ENCODE assay signal across 17 cellular contexts in the genomic region with DNA sequence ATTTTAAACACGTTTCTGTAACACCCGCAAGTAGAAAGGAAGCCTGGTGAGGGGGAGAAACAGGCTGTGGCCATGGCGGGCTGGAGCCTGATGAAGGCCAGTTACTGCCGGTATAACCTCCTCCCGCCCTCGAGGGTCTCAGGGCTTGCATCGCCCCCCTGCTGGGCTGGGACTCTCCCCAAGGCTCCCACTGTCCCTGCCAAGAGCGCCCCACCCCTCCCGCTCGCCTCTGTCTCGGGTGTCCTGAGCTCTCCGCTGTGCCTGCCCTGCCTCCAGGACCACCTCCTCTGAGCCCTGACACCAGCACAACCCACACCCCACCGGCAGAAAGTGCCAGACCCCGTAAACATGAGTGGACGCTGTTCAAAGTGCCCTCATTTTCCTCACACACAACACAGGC. TPM values are rescaled to one million over a fixed set of nuclear protein-coding genes. Genes with fewer than 3 reads are reported as not detected.
DNase-seq lines count a peak whose midpoint lies in the region; ATAC-seq and TF ChIP-seq lines count a peak whose summit lies in the region.
"Had no signal": no experiment of that assay in that cellular context is flagged by ENCODE, and none has a peak within 500 bp of the region (broad histone marks: within the 10 kb centered on the region; RNA-seq: fewer than 3 reads in every experiment).

No MANE protein-coding gene starts in this region.

- no peak for ATAC-seq in activated naive CD8-positive, alpha-beta T cell treated with anti-CD3 and anti-CD28 coated beads, Interleukin-2, amount 50 U/mL, for 24 hours
- ATAC-seq in stimulated activated effector memory CD8-positive, alpha-beta T cell treated with anti-CD3 and anti-CD28 coated beads, Interleukin-12 subunit alpha, Interleukin-12 subunit beta, amount 100 ng/mL, for 72 hours: no peak
- no peak for ATAC-seq in HG03108 (IDR thresholded peaks at IDR 0.05; ENCODE audit: unreplicated experiment)

- no peak overlapping the region for H2BK20ac ChIP-seq in H9 (ENCODE audit: low read depth, low read length, poor library complexity, severe bottlenecking)

- no peak overlapping the region for H2BK15ac ChIP-seq in H9 (ENCODE audit: low read depth, low read length)

- H2AK5ac ChIP-seq in H9 (ENCODE audit: insufficient read length, low read length): no peak overlapping the region

- H4K8ac ChIP-seq in H9 (replicated peaks; ENCODE audit: insufficient read length, low read depth, low read length): no peak overlapping the region

- no peak overlapping the region for H3K23ac ChIP-seq in H9 (ENCODE audit: insufficient read length, low read depth, low read length)

- H3K4me3 Mint-ChIP-seq in activated naive CD8-positive, alpha-beta T cell: peak overlapping the region; percentile 15
- H3K4me3 Mint-ChIP-seq in activated naive CD8-positive, alpha-beta T cell treated with anti-CD3 and anti-CD28 coated beads, Interleukin-2, amount 50 U/mL, for 24 hours: no peak overlapping the region
- H3K4me3 Mint-ChIP-seq in H9 (no peak overlapping the region), endothelial cell (ENCODE audit: unreplicated experiment) (peak overlapping the region; percentile 47)
- no peak overlapping the region for H3K4me3 Mint-ChIP-seq in stimulated activated effector memory CD8-positive, alpha-beta T cell treated with anti-CD3 and anti-CD28 coated beads, Interleukin-12 subunit alpha, Interleukin-12 subunit beta, amount 100 ng/mL, for 72 hours

- H2BK12ac ChIP-seq in H9 (ENCODE audit: insufficient read length, low read depth, low read length): no peak overlapping the region

- no peaks in the 10 kb centered on the region for H4K20me1 ChIP-seq in H9 (ENCODE audit: control insufficient read depth, insufficient read depth, insufficient read length)

- no peaks in the 10 kb centered on the region for H3K27me3 ChIP-seq in H9 (ENCODE audit: insufficient read depth, low read length)

- no peaks in the 10 kb centered on the region for H3K27me3 Mint-ChIP-seq in activated naive CD8-positive, alpha-beta T cell
- no peaks in the 10 kb centered on the region for H3K27me3 Mint-ChIP-seq in activated naive CD8-positive, alpha-beta T cell treated with anti-CD3 and anti-CD28 coated beads, Interleukin-2, amount 50 U/mL, for 24 hours
- H3K27me3 Mint-ChIP-seq in H9 (ENCODE audit: low read depth) (no peaks in the 10 kb centered on the region), endothelial cell (ENCODE audit: unreplicated experiment) (peaks cover 8% of the 10 kb centered on the region)
- H3K27me3 Mint-ChIP-seq: CD8-positive, alpha-beta memory T cell had no signal

- H2BK120ac ChIP-seq in H9 (ENCODE audit: low read depth, low read length, poor library complexity, severe bottlenecking): no peak overlapping the region

- H3K27ac Mint-ChIP-seq in activated naive CD8-positive, alpha-beta T cell: peak overlapping the region; percentile 54
- no peak overlapping the region for H3K27ac Mint-ChIP-seq in activated naive CD8-positive, alpha-beta T cell treated with anti-CD3 and anti-CD28 coated beads, Interleukin-2, amount 50 U/mL, for 24 hours
- H3K27ac Mint-ChIP-seq in H9 (peak overlapping the region; percentile 2 to 91 (median 5); a peak in 4 of 7 replicates), endothelial cell (ENCODE audit: unreplicated experiment) (peak overlapping the region; percentile 55)
- H3K27ac Mint-ChIP-seq in stimulated activated effector memory CD8-positive, alpha-beta T cell treated with anti-CD3 and anti-CD28 coated beads, Interleukin-12 subunit alpha, Interleukin-12 subunit beta, amount 100 ng/mL, for 72 hours: peak overlapping the region; percentile 68

- H3K9me3 Mint-ChIP-seq in activated naive CD8-positive, alpha-beta T cell (ENCODE audit: low read depth): no peaks in the 10 kb centered on the region
- H3K9me3 Mint-ChIP-seq in activated naive CD8-positive, alpha-beta T cell treated with anti-CD3 and anti-CD28 coated beads, Interleukin-2, amount 50 U/mL, for 24 hours: no peaks in the 10 kb centered on the region
- H3K9me3 Mint-ChIP-seq in H9: no peaks in the 10 kb centered on the region
- H3K9me3 Mint-ChIP-seq in endothelial cell (ENCODE audit: unreplicated experiment): no peaks in the 10 kb centered on the region
- no peaks in the 10 kb centered on the region for H3K9me3 Mint-ChIP-seq in stimulated activated effector memory CD8-positive, alpha-beta T cell treated with anti-CD3 and anti-CD28 coated beads, Interleukin-12 subunit alpha, Interleukin-12 subunit beta, amount 100 ng/mL, for 72 hours
- H3K9me3 Mint-ChIP-seq: CD8-positive, alpha-beta memory T cell had no signal

- no peak overlapping the region for H3K18ac ChIP-seq in H9 (ENCODE audit: insufficient read length, low read depth, low read length)

- no peak overlapping the region for H4K5ac ChIP-seq in H9 (ENCODE audit: insufficient read length, low read depth, low read length)

- H3K23me2 ChIP-seq in H9 (ENCODE audit: insufficient read length, low read depth, low read length, poor library complexity, severe bottlenecking): no peaks in the 10 kb centered on the region

- no peaks in the 10 kb centered on the region for H3K4me1 ChIP-seq in H9 (ENCODE audit: insufficient read depth, low read length)

- peaks cover 41% of the 10 kb centered on the region for H3K4me1 Mint-ChIP-seq in activated naive CD8-positive, alpha-beta T cell (ENCODE audit: low read depth)
- H3K4me1 Mint-ChIP-seq in activated naive CD8-positive, alpha-beta T cell treated with anti-CD3 and anti-CD28 coated beads, Interleukin-2, amount 50 U/mL, for 24 hours: peaks cover 10% of the 10 kb centered on the region
- H3K4me1 Mint-ChIP-seq in H9: no peaks in the 10 kb centered on the region
- H3K4me1 Mint-ChIP-seq in endothelial cell (ENCODE audit: unreplicated experiment): peaks cover 34% of the 10 kb centered on the region
- H3K4me1 Mint-ChIP-seq in stimulated activated effector memory CD8-positive, alpha-beta T cell treated with anti-CD3 and anti-CD28 coated beads, Interleukin-12 subunit alpha, Interleukin-12 subunit beta, amount 100 ng/mL, for 72 hours: peaks cover 8% of the 10 kb centered on the region

- no peaks in the 10 kb centered on the region for H3K9me3 ChIP-seq in H9 (ENCODE audit: control insufficient read depth, low read depth, low read length)

- no peaks in the 10 kb centered on the region for H3K79me1 ChIP-seq in H9 (ENCODE audit: insufficient read depth, low read depth, low read length, poor library complexity, severe bottlenecking)

- H3K36me3 Mint-ChIP-seq in activated naive CD8-positive, alpha-beta T cell: peaks cover 5% of the 10 kb centered on the region
- H3K36me3 Mint-ChIP-seq in activated naive CD8-positive, alpha-beta T cell treated with anti-CD3 and anti-CD28 coated beads, Interleukin-2, amount 50 U/mL, for 24 hours (ENCODE audit: low read depth): peaks cover 13% of the 10 kb centered on the region
- peaks cover 2 to 7% (median 4%) of the 10 kb centered on the region in 3 experiments; a peak in 6 of 7 replicates for H3K36me3 Mint-ChIP-seq in H9 (ENCODE audit: insufficient read depth in 1 of 3, low read depth in 3 of 3)
- H3K36me3 Mint-ChIP-seq in endothelial cell (ENCODE audit: low read depth, unreplicated experiment): peaks cover 53% of the 10 kb centered on the region
- peaks cover 41% of the 10 kb centered on the region for H3K36me3 Mint-ChIP-seq in stimulated activated effector memory CD8-positive, alpha-beta T cell treated with anti-CD3 and anti-CD28 coated beads, Interleukin-12 subunit alpha, Interleukin-12 subunit beta, amount 100 ng/mL, for 72 hours

- H3K4me2 ChIP-seq in H9 (ENCODE audit: insufficient read depth, insufficient read length, low read length): no peak overlapping the region

- H3K4ac ChIP-seq in H9 (ENCODE audit: low read depth, low read length): no peak overlapping the region

- H4K91ac ChIP-seq in H9 (ENCODE audit: insufficient read length, low read depth, low read length): no peak overlapping the region

- no peak for TF ChIP-seq CTCF in H9 (conservative IDR thresholded peaks at IDR 0.05)
- TF ChIP-seq CTCF in endothelial cell (IDR thresholded peaks at IDR 0.05; ENCODE audit: unreplicated experiment): no peak

- H2BK5ac ChIP-seq in H9 (ENCODE audit: insufficient read length, low read length): no peak overlapping the region

- no CpG with 5 or more reads among the region's 15 CpGs for WGBS in H9 (ENCODE audit: extremely low coverage, insufficient read length, low lambda C conversion rate)

- no peak overlapping the region for H3K14ac ChIP-seq in H9 (ENCODE audit: insufficient read depth, low read length)

- H3T11ph ChIP-seq in H9 (ENCODE audit: low read length): no peak overlapping the region

- H3K27ac ChIP-seq in H9 (ENCODE audit: insufficient read length, low read depth, low read length): no peak overlapping the region
- H3K27ac ChIP-seq: GM23248, HL-60 had no signal

- H3K9ac ChIP-seq in H9 (ENCODE audit: extremely low read depth, insufficient read length, low read length): no peak overlapping the region
- H3K9ac ChIP-seq: GM23248 had no signal

- no peaks in the 10 kb centered on the region for H3K79me2 ChIP-seq in H9 (ENCODE audit: insufficient read depth, low read length)

- no peak overlapping the region for H2AFZ ChIP-seq in H9 (ENCODE audit: low read length)
- H2AFZ ChIP-seq: GM23248 had no signal

- H3K56ac ChIP-seq in H9 (ENCODE audit: insufficient read length, low read depth, low read length): no peak overlapping the region

- DNase-seq in activated naive CD8-positive, alpha-beta T cell treated with anti-CD3 and anti-CD28 coated beads, Interleukin-2, amount 50 U/mL, for 24 hours: no peak
- no peak for DNase-seq in H9
- DNase-seq in endothelial cell (ENCODE audit: low spot score): no peak
- DNase-seq in stimulated activated effector memory CD8-positive, alpha-beta T cell treated with anti-CD3 and anti-CD28 coated beads, Interleukin-12 subunit alpha, Interleukin-12 subunit beta, amount 100 ng/mL, for 72 hours (ENCODE audit: low spot score in 2 of 2): no peak
- no peak for DNase-seq in COLO668 (lab: John Stamatoyannopoulos, UW; ENCODE audit: unreplicated experiment)
- DNase-seq: CD8-positive, alpha-beta memory T cell; DMS 273 treated with DMSO at 0.1 percent for 48 hours; EL; GM23248; MV-4-11; NCI-H1436; NCI-H2029 treated with DMSO at 0.1 percent for 48 hours; NCI-H510A treated with DMSO at 0.1 percent for 48 hours had no signal

RNA-seq across cellular contexts. Expression of gene TMEM204, which starts 18.7 kb away (rescaled TPM):
- total RNA-seq in H9 (2021) (not detected in 2 replicates), endothelial cell (ENCODE audit: unreplicated experiment) (66.3 TPM)
- total RNA-seq: RPMI7951 had no signal

RNA-seq across cellular contexts. Expression of gene TELO2, which starts 59.0 kb away (rescaled TPM):
- total RNA-seq in H9 (2021) (93.4 and 98.9 TPM in 2 replicates), endothelial cell (ENCODE audit: unreplicated experiment) (64.5 TPM)

RNA-seq across cellular contexts. Expression of gene IFT140, which starts 59.7 kb away (rescaled TPM):
- total RNA-seq in H9 (2021) (21.3 and 24.0 TPM in 2 replicates), endothelial cell (ENCODE audit: unreplicated experiment) (39.9 TPM)

Comparison
In these comparisons a context has a peak if more than half of its experiments do, and no peak if none do; other contexts are left out.
1. H3K4me3 Mint-ChIP-seq: peak in activated naive CD8-positive, alpha-beta T cell (single experiment) and endothelial cell (single experiment); none in activated naive CD8-positive, alpha-beta T cell treated with anti-CD3 and anti-CD28 coated beads, Interleukin-2, amount 50 U/mL, for 24 hours (single experiment), H9 (0 of 2) and stimulated activated effector memory CD8-positive, alpha-beta T cell treated with anti-CD3 and anti-CD28 coated beads, Interleukin-12 subunit alpha, Interleukin-12 subunit beta, amount 100 ng/mL, for 72 hours (single experiment).
2. RNA of gene TMEM204, which starts 18.7 kb away (total RNA-seq): 66.3 TPM in endothelial cell (single experiment); not detected in H9; every median in the first group is over 10 times any median in the second.